8 cellular contexts compared by ENCODE assay signal in the genomic region with DNA sequence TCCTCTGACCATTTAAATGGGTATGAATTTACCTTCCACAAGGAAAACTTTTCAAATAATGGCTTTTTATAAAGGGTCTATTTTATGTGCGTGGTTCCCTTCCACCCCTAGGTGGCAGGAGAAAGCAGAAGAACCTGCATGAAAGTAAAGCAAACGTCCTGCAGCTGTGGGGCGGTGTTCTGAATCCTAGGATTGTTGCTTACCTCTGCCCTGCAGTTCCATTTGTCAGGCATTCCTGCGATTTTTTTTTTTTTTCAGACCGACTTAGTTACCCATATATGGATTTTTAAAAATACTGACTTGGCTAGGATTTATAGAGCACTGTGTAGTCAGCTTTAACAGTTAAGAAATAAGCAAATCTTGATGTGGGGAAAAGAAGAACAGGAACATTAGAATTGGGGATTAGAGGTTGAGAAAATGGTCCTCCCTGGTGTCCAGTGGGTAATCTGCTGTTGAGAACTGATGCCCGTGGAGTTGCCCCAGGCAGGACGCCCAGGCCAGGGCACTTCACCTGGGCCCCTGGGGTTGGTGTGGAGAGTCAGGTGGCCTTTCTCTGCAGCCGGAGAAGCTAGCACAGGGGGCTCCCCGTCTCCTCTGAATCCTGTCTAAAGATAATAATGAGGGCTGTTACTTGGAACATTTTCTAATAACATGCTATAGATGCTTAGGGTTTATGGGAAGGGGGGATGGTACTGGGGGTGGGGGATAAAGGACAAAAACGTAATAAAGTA. TPM values are rescaled to one million over a fixed set of nuclear protein-coding genes. Genes with fewer than 3 reads are reported as not detected.
DNase-seq lines count a peak whose midpoint lies in the region; ATAC-seq and TF ChIP-seq lines count a peak whose summit lies in the region.

No MANE protein-coding gene starts in this region.

- H3K27me3 ChIP-seq in Panc1 (ENCODE audit: control insufficient read depth, insufficient read depth, low read length): no peaks in the 10 kb centered on the region

- H3K4me1 Mint-ChIP-seq in progenitor cell of endocrine pancreas (ENCODE audit: low read depth): peaks cover 41% of the 10 kb centered on the region

- peaks cover 10% of the 10 kb centered on the region for H3K36me3 Mint-ChIP-seq in progenitor cell of endocrine pancreas (ENCODE audit: insufficient read depth)

- intact Hi-C loops in Panc1 (cut with micrococcal nuclease; ENCODE audit: unreplicated experiment) (no loop called here), left cardiac atrium (cut with DNase I) (loop anchor here in 1 of 2 donors (2.0 kb wide), 1 partner anchor 33 kb away; no protein-coding TSS in a partner anchor)

- H3K4me3 Mint-ChIP-seq in progenitor cell of endocrine pancreas (ENCODE audit: low read depth): no peak overlapping the region

- H3K27me3 Mint-ChIP-seq in progenitor cell of endocrine pancreas: no peaks in the 10 kb centered on the region

- TF ChIP-seq CTCF in Panc1 (IDR thresholded peaks at IDR 0.05) (peak; percentile 96), progenitor cell of endocrine pancreas (IDR thresholded peaks at IDR 0.05; ENCODE audit: unreplicated experiment) (peak; percentile 91)

- CTCF ChIA-PET in Panc1 (lab: Charles Lee): interaction anchor here (0.5 to 1.4 kb wide), 6 partner anchors 8 to 57 kb away, joined by 3 to 5 read pairs (median 3); partner anchors contain the start of gene SQSTM1

- DNase-seq in NCI-H1694 treated with DMSO at 0.1 percent for 48 hours (lab: John Stamatoyannopoulos, UW): peak; percentile 39
- no peak for DNase-seq in NCI-H1694 (lab: John Stamatoyannopoulos, UW)
- DNase-seq in Panc1 (ENCODE audit: low read depth, low spot score): peak; percentile 55
- DNase-seq in activated naive CD4-positive, alpha-beta T cell treated with Interleukin-2 at 50 U/mL for 16 hours: peak; percentile 48
- DNase-seq in left cardiac atrium: peak; percentile 66
- peak; percentile 36 for DNase-seq in progenitor cell of endocrine pancreas (ENCODE audit: low spot score, unreplicated experiment)

- peaks cover 2% of the 10 kb centered on the region; the same call in 1 of the 2 replicates for H3K36me3 ChIP-seq in Panc1 (ENCODE audit: control insufficient read depth, insufficient read depth, low read length)

- in situ Hi-C loops in Panc1 (cut with HindIII; ENCODE audit: low pct_unique_long_range_greater_than_20kb, low sequenced_read_pairs): no loop called here

- no TSS peak for BruUV-seq in Panc1 (replicated peaks; lab: Mats Ljungman, UMichigan)

- ATAC-seq in HG03520 (IDR thresholded peaks at IDR 0.05; ENCODE audit: unreplicated experiment) (peak; percentile 53), Panc1 (peak; percentile 80), left cardiac atrium (peak; percentile 59 to 79), HG02870 (IDR thresholded peaks at IDR 0.05; ENCODE audit: unreplicated experiment) (no peak)

- peak overlapping the region; percentile 91 for H3K27ac Mint-ChIP-seq in progenitor cell of endocrine pancreas

- H3K9me3 ChIP-seq in Panc1 (ENCODE audit: control insufficient read depth, insufficient read depth, low read depth, low read length): no peaks in the 10 kb centered on the region

- no peak overlapping the region for H3K4me3 ChIP-seq in Panc1 (ENCODE audit: low read depth in 2 of 2, low read length in 2 of 2)

- no peaks in the 10 kb centered on the region for H3K9me3 Mint-ChIP-seq in progenitor cell of endocrine pancreas (ENCODE audit: low read depth)

- POLR2A ChIA-PET in Panc1 (lab: Charles Lee): interaction anchor here (0.7 kb wide), 1 partner anchor 64 kb away, joined by 6 read pairs; no protein-coding TSS in a partner anchor

- peaks cover 36% of the 10 kb centered on the region for H3K4me1 ChIP-seq in Panc1 (ENCODE audit: control insufficient read depth, insufficient read depth, low read length)

- 0 out of 2 replicates have a peak overlapping the region, but pooled peaks have one; percentile 40 for H3K27ac ChIP-seq in Panc1 (ENCODE audit: low read length)

RNA-seq across cellular contexts. Expression of gene LTC4S, which starts 30.4 kb away (rescaled TPM):
- 0.69 TPM for total RNA-seq in Panc1 (2021; ENCODE audit: unreplicated experiment)
- 1.2 TPM for polyA plus RNA-seq in Panc1 (2012; ENCODE audit: insufficient read length)
- total RNA-seq in left cardiac atrium: 10 to 100 TPM; 13.9 to 16.1 TPM
- 5.5 and 6.9 TPM in 2 replicates for total RNA-seq in progenitor cell of endocrine pancreas

RNA-seq across cellular contexts. Expression of gene MAML1, which starts 30.8 kb away (rescaled TPM):
- total RNA-seq in Panc1 (2021; ENCODE audit: unreplicated experiment) (31.3 TPM), left cardiac atrium (10 to 100 TPM; 11.9 to 15.3 TPM), progenitor cell of endocrine pancreas (51.8 and 54.8 TPM in 2 replicates)
- polyA plus RNA-seq in Panc1 (2012; ENCODE audit: insufficient read length): 33.1 TPM

RNA-seq across cellular contexts. Expression of gene MGAT4B, which starts 43.3 kb away (rescaled TPM):
- total RNA-seq in Panc1 (2021; ENCODE audit: unreplicated experiment) (406 TPM), left cardiac atrium (10 to 100 TPM; 66.5 to 85.9 TPM), progenitor cell of endocrine pancreas (159 and 171 TPM in 2 replicates)
- polyA plus RNA-seq in Panc1 (2012; ENCODE audit: insufficient read length): 616 TPM

RNA-seq across cellular contexts. Expression of gene SQSTM1, which starts 57.3 kb away (rescaled TPM):
- total RNA-seq in Panc1 (2021; ENCODE audit: unreplicated experiment) (985 TPM), left cardiac atrium (100 to 1,000 TPM; 302 to 316 TPM), progenitor cell of endocrine pancreas (113 and 139 TPM in 2 replicates)
- 958 TPM for polyA plus RNA-seq in Panc1 (2012; ENCODE audit: insufficient read length)
